ENCODE assay signal across 14 cellular contexts in genomic region chr22:42142771-42143461, GRCh38. TPM values are rescaled to one million over a fixed set of nuclear protein-coding genes. Genes with fewer than 3 reads are reported as not detected.
"Had no signal": no experiment of that assay in that cellular context is flagged by ENCODE, and none has a peak within 500 bp of the region (broad histone marks: within the 10 kb centered on the region; RNA-seq: fewer than 3 reads in every experiment).

No MANE protein-coding gene starts in this region.

- H3K4me3 ChIP-seq: esophagus squamous epithelium, pancreas, tibial nerve had no signal

- H3K27ac ChIP-seq: esophagus squamous epithelium, pancreas, testis, tibial nerve had no signal

- H3K27me3 ChIP-seq: esophagus squamous epithelium, pancreas, testis, tibial nerve had no signal

- DNase-seq: effector memory CD8-positive, alpha-beta T cell; esophagus squamous epithelium; foreskin fibroblast; immature natural killer cell; left cardiac atrium; left ventricle myocardium superior; naive thymus-derived CD8-positive, alpha-beta T cell; nucleus accumbens; stimulated activated CD4-positive, alpha-beta T cell treated with anti-CD3 and anti-CD28 coated beads, Interleukin-4, amount 100 ng/mL, for 24 hours; stimulated activated naive B cell treated with anti-CD40 and anti-IgM and Interleukin-4, amounts not matched to agents 10 μg/mL and 1 μg/mL and 100 μg/mL, for 72 hours; stimulated activated naive CD8-positive, alpha-beta T cell treated with anti-CD3 and anti-CD28 coated beads, Interleukin-15, amount 100 ng/mL, for 72 hours; testis had no signal

- H3K9me3 ChIP-seq: esophagus squamous epithelium, pancreas, testis, tibial nerve had no signal

- H3K4me1 ChIP-seq: esophagus squamous epithelium, pancreas, testis, tibial nerve had no signal

- H3K36me3 ChIP-seq: pancreas had no signal

- ATAC-seq: effector memory CD8-positive, alpha-beta T cell; left ventricle myocardium superior; naive thymus-derived CD8-positive, alpha-beta T cell; stimulated activated naive B cell treated with anti-CD40 and anti-IgM and Interleukin-4, amounts not matched to agents 10 μg/mL and 1 μg/mL and 100 μg/mL, for 72 hours had no signal

RNA-seq across cellular contexts. Expression of gene CYP2D6, which starts 12.3 kb away (rescaled TPM):
- total RNA-seq: left ventricle myocardium superior had no signal
- polyA plus RNA-seq: immature natural killer cell had no signal
